In the genomic region with DNA sequence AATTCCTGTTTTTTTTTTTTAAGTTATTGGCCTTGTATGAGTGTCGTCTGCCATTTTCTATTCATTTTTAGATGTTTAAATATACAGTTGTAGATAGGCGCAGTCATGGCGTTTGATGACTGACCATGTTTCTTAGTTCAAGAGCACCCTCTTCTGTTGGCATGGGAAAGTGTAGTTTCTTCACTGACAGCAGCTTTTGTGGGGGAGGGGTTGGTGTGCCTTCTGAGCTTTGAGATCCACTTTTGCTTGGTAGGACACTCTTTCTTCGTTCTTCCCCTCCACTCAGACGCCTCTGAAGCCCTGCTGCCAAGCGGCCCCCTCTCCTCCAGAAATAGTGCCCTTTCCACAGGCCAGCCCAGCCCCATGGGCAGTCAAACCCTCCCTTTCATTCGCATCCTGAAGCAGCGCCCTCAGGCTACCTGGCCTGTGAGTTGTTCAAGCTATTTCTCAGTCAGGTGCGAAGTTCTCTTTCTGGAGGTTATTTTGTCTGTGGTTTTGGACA, we compare ENCODE assay signal across 8 cellular contexts.
DNase-seq lines count a peak whose midpoint lies in the region; ATAC-seq lines count a peak whose summit lies in the region.

No MANE protein-coding gene starts in this region.

- peak; percentile 61 for DNase-seq in CMK (ENCODE audit: low read depth)
- DNase-seq in H4 (ENCODE audit: low spot score) = peak; percentile 90
- DNase-seq in NCI-H187 (lab: John Stamatoyannopoulos, UW) = peak; percentile 19 to 27
- peak; percentile 47 to 71 for DNase-seq in SW 1271 (lab: John Stamatoyannopoulos, UW)
- DNase-seq in cerebellum (ENCODE audit: low spot score) = peak; percentile 79
- DNase-seq in kidney glomerular epithelial cell (lab: John Stamatoyannopoulos, UW) = peak; percentile 67
- peak; percentile 15 for DNase-seq in stimulated activated CD4-positive, alpha-beta T cell treated with anti-CD3 and anti-CD28 coated beads, Interleukin-4, amount 100 ng/mL, for 1 hour

- ATAC-seq in HG02970 (IDR thresholded peaks at IDR 0.05; ENCODE audit: low FRiP score, unreplicated experiment) = no peak

Comparison
In these comparisons a context has a peak if more than half of its experiments do, and no peak if none do; other contexts are left out.
1. DNase-seq: peak in every context shown above with its lines; median percentile 90 in H4; 79 in cerebellum; 67 in kidney glomerular epithelial cell; 61 in CMK; 59 in SW 1271; 23 in NCI-H187; 15 in stimulated activated CD4-positive, alpha-beta T cell treated with anti-CD3 and anti-CD28 coated beads, Interleukin-4, amount 100 ng/mL, for 1 hour.